In genomic region chr7:159218216-159219006, GRCh38 we compare ENCODE assay signal across 19 cellular contexts.
A peak's percentile ranks its signal among the peaks of the same experiment; 100 is the strongest.
DNase-seq lines count a peak whose midpoint lies in the region; ATAC-seq and TF ChIP-seq lines count a peak whose summit lies in the region.
"Had no signal": no experiment of that assay in that cellular context is flagged by ENCODE, and none has a peak within 500 bp of the region (broad histone marks: within the 10 kb centered on the region; RNA-seq: fewer than 3 reads in every experiment).

No MANE protein-coding gene starts in this region.

- no peak for TF ChIP-seq CTCF in epithelial cell of esophagus (IDR thresholded peaks at IDR 0.05; ENCODE audit: insufficient read depth, low read depth, low read length, missing control alignments)

- H2AK5ac ChIP-seq in trophoblast cell (ENCODE audit: low read length): no peak overlapping the region

- H3K27me3 ChIP-seq in H7 (ENCODE audit: control insufficient read depth, insufficient read depth, low read length) (no peaks in the 10 kb centered on the region), trophoblast cell (ENCODE audit: insufficient read depth, low read length) (no peaks in the 10 kb centered on the region), Karpas-422 (ENCODE audit: low read length) (no peaks in the 10 kb centered on the region)
- H3K27me3 ChIP-seq: BE2C, SJCRH30 had no signal

- no peak overlapping the region for H3K4me2 ChIP-seq in trophoblast cell (ENCODE audit: low read length)
- H3K4me2 ChIP-seq in Karpas-422 (ENCODE audit: low read depth, low read length, poor library complexity, severe bottlenecking): no peak overlapping the region

- H2BK5ac ChIP-seq in trophoblast cell (ENCODE audit: low read depth, low read length, poor library complexity): no peak overlapping the region

- H3K23ac ChIP-seq in trophoblast cell (ENCODE audit: low read length): no peak overlapping the region

- H2AFZ ChIP-seq in trophoblast cell (ENCODE audit: insufficient read depth, low read length, poor library complexity) (no peak overlapping the region), Karpas-422 (ENCODE audit: low read length) (no peak overlapping the region)

- DNase-seq in H7: peak; percentile 26
- peak; percentile 22 for DNase-seq in NCI-H69 (lab: John Stamatoyannopoulos, UW)
- peak; percentile 24 for DNase-seq in epithelial cell of esophagus (ENCODE audit: low read depth)
- peak; percentile 10 to 29 for DNase-seq in trophoblast cell
- no peak for DNase-seq in Karpas-422
- DNase-seq: BE2C; CD4-positive, alpha-beta memory T cell; DMS79 treated with DMSO at 0.1 percent for 48 hours; HCEC 1CT; IMR-90; NCI-H1436; NCI-H2081; NCI-H446; NCI-H748 treated with DMSO at 0.1 percent for 48 hours; SW 1271 had no signal

- no peak overlapping the region for H2BK12ac ChIP-seq in trophoblast cell (ENCODE audit: low read length)

- ATAC-seq in GM18502 (IDR thresholded peaks at IDR 0.05; ENCODE audit: poor library complexity, unreplicated experiment): no peak
- ATAC-seq in GM19023 (IDR thresholded peaks at IDR 0.05; ENCODE audit: unreplicated experiment): no peak
- ATAC-seq in HG02759 (IDR thresholded peaks at IDR 0.05; ENCODE audit: unreplicated experiment): no peak

- no peak overlapping the region for H3K14ac ChIP-seq in trophoblast cell (ENCODE audit: low read length)

- H3K4me1 ChIP-seq in trophoblast cell (ENCODE audit: control insufficient read depth in 1 of 2, insufficient read depth in 2 of 2, low read length in 2 of 2) (no peaks in the 10 kb centered on the region), Karpas-422 (ENCODE audit: low read length) (no peaks in the 10 kb centered on the region)
- H3K4me1 ChIP-seq: BE2C had no signal

- no peaks in the 10 kb centered on the region for H3K79me2 ChIP-seq in trophoblast cell (ENCODE audit: control insufficient read depth, insufficient read depth, low read length, poor library complexity)
- no peaks in the 10 kb centered on the region for H3K79me2 ChIP-seq in Karpas-422 (ENCODE audit: low read length)

- H3K4ac ChIP-seq in trophoblast cell (ENCODE audit: low read depth, low read length): no peak overlapping the region

- H3K27ac ChIP-seq in trophoblast cell (ENCODE audit: low read depth, low read length) (no peak overlapping the region), Karpas-422 (ENCODE audit: low read length) (no peak overlapping the region)
- H3K27ac ChIP-seq: SJCRH30 had no signal

- H3K9me3 ChIP-seq in trophoblast cell (ENCODE audit: insufficient read depth, low read depth, low read length) (peaks cover 7% of the 10 kb centered on the region), Karpas-422 (ENCODE audit: low read length) (no peaks in the 10 kb centered on the region)
- H3K9me3 ChIP-seq: BE2C, SJCRH30 had no signal

- no peaks in the 10 kb centered on the region for H4K20me1 ChIP-seq in Karpas-422 (ENCODE audit: insufficient read depth, low read depth, low read length)

- no peak overlapping the region for H3K9ac ChIP-seq in trophoblast cell (ENCODE audit: low read length)
- H3K9ac ChIP-seq in Karpas-422 (ENCODE audit: low read length): no peak overlapping the region

- no peak overlapping the region for H2BK120ac ChIP-seq in trophoblast cell (ENCODE audit: insufficient read depth, low read length, poor library complexity)

- no CpG with 5 or more reads among the region's 8 CpGs for WGBS in trophoblast cell (ENCODE audit: extremely low coverage, insufficient coverage, insufficient read length)

- no peak overlapping the region for H4K91ac ChIP-seq in trophoblast cell (ENCODE audit: low read depth, low read length)

- no peaks in the 10 kb centered on the region for H3K79me1 ChIP-seq in trophoblast cell (ENCODE audit: low read length)

- H3K36me3 ChIP-seq in H7 (replicated peaks; ENCODE audit: control insufficient read depth, insufficient read depth, low read length): no peaks in the 10 kb centered on the region
- no peaks in the 10 kb centered on the region for H3K36me3 ChIP-seq in trophoblast cell (ENCODE audit: control insufficient read depth in 1 of 2, insufficient read depth in 2 of 2, low read length in 2 of 2)
- no peaks in the 10 kb centered on the region for H3K36me3 ChIP-seq in Karpas-422 (ENCODE audit: insufficient read depth, low read length)
- H3K36me3 ChIP-seq: BE2C, SJCRH30 had no signal

- H3K9me2 ChIP-seq in Karpas-422 (replicated peaks; ENCODE audit: insufficient read depth, low read length): no peaks in the 10 kb centered on the region

- no peak overlapping the region for H4K8ac ChIP-seq in trophoblast cell (ENCODE audit: low read depth, low read length)

- no peak overlapping the region for H3K18ac ChIP-seq in trophoblast cell (ENCODE audit: low read length)

- H4K12ac ChIP-seq in trophoblast cell (ENCODE audit: low read depth, low read length): no peak overlapping the region

- H3K4me3 ChIP-seq in H7 (ENCODE audit: insufficient read depth, low read depth, low read length): no peak overlapping the region
- no peak overlapping the region for H3K4me3 ChIP-seq in epithelial cell of esophagus (ENCODE audit: low read length)
- H3K4me3 ChIP-seq in trophoblast cell (ENCODE audit: low read depth, low read length): no peak overlapping the region
- H3K4me3 ChIP-seq in Karpas-422 (ENCODE audit: low read length): no peak overlapping the region
- H3K4me3 ChIP-seq: SJCRH30 had no signal
